ENCODE assay signal across 19 cellular contexts in the genomic region with DNA sequence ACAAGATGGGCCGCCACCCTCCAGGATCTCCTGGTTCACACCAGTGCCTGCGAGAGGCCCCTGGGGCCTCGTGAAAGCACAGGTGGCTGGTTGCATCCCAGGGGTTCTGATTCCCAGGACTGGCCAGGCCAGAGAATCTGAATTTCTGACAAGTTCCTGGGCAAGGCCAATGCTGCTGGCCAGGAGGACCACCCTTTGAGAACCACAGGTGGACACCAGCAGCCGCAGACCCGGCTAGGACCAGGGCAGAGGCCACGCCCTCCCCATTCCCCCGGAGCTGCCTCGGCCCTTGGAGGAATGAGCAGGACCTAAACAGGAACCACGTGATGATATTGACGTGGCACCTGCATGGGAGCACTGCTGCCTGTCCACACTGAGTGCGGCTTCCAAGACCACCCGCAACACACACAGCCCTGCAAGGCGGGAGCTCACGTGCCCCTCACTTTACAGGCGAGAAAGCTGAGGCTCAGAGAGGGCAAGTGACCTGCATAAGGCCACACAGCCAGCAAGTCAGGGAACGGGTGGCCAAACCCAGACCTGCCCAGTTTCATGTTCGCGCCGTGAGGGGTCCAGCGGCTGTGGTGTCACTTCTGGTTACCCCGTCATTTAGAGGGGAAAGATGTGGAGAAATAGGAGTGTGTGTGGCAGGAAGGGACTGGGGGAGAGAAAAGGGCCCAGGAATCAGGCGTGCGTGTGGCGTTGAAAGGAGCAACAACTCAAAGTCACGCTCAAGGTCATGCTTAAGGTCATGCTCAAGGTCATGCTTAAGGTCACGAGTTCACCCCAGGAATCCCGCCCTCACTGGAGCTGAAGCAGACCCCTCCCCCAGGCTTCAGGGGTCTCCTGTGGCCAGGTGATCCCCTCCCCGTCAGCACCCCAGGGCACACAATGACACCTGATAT.
DNase-seq lines count a peak whose midpoint lies in the region; ATAC-seq, FAIRE-seq and TF ChIP-seq lines count a peak whose summit lies in the region.
"Had no signal": no experiment of that assay in that cellular context is flagged by ENCODE, and none has a peak within 500 bp of the region (broad histone marks: within the 10 kb centered on the region; RNA-seq: fewer than 3 reads in every experiment).

No MANE protein-coding gene starts in this region.

- TF ChIP-seq CTCF in breast epithelium (IDR thresholded peaks at IDR 0.05) (no peak), MCF 10A (IDR thresholded peaks at IDR 0.05; ENCODE audit: unreplicated experiment) (no peak), K562 (IDR thresholded peaks at IDR 0.05 in 2 of 3, conservative IDR thresholded peaks at IDR 0.05 in 1 of 3; ENCODE audit: insufficient read depth in 2 of 3, low read depth in 1 of 3, low read length in 3 of 3) (no peak), neural progenitor cell (IDR thresholded peaks at IDR 0.05) (no peak), upper lobe of left lung (IDR thresholded peaks at IDR 0.05) (no peak)

- BruUV-seq in MCF 10A (replicated peaks; lab: Mats Ljungman, UMichigan) (no TSS peak), K562 (replicated peaks; lab: Mats Ljungman, UMichigan) (no TSS peak)

- H3K4me1 ChIP-seq in breast epithelium (no peaks in the 10 kb centered on the region), K562 (replicated peaks in 1 of 2; ENCODE audit: control insufficient read depth in 2 of 2, insufficient read depth in 2 of 2, low read length in 2 of 2) (peaks cover 0 to 33% of the 10 kb centered on the region in 2 experiments; a peak in 3 of 5 replicates), neural progenitor cell (peaks cover 30% of the 10 kb centered on the region), upper lobe of left lung (peaks cover 17 to 25% (median 19%) of the 10 kb centered on the region in 4 donors)

- H3K27me3 Mint-ChIP-seq in MCF 10A (ENCODE audit: insufficient read depth, unreplicated experiment) (no peaks in the 10 kb centered on the region), neural progenitor cell (ENCODE audit: insufficient read depth, low read depth) (peaks cover 11% of the 10 kb centered on the region)
- H3K27me3 Mint-ChIP-seq: stimulated activated naive CD8-positive, alpha-beta T cell treated with anti-CD3 and anti-CD28 coated beads, Interleukin-15, amount 100 ng/mL, for 72 hours had no signal

- H3K36me3 ChIP-seq in breast epithelium (no peaks in the 10 kb centered on the region), K562 (ENCODE audit: control insufficient read depth, insufficient read depth, low read length) (no peaks in the 10 kb centered on the region), neural progenitor cell (no peaks in the 10 kb centered on the region), upper lobe of left lung (peaks cover 0 to 4% (median 0%) of the 10 kb centered on the region in 4 donors)
- H3K36me3 ChIP-seq: cardiac muscle cell had no signal

- H3K27ac ChIP-seq in breast epithelium (peak overlapping the region in 1 of 2 donors; percentile 57), K562 (ENCODE audit: extremely low read depth, low read depth, low read length) (no peak overlapping the region), neural progenitor cell (no peak overlapping the region), upper lobe of left lung (peak overlapping the region in 2 of 4 donors; percentile 28 to 31)

- WGBS in K562 (ENCODE audit: insufficient coverage, low coverage, missing lambda C conversion rate): 55% methylated on average over 22 of the region's 28 CpGs
- 92 to 95% methylated on average over 18 to 28 of the region's 28 CpGs for WGBS in upper lobe of left lung, 2 donors

- peak overlapping the region in 1 of 3 donors; percentile 44 for H3K4me3 ChIP-seq in breast epithelium
- no peak overlapping the region for H3K4me3 ChIP-seq in K562
- H3K4me3 ChIP-seq in neural progenitor cell: no peak overlapping the region
- peak overlapping the region in 3 of 4 donors; percentile 39 to 58 (median 52) for H3K4me3 ChIP-seq in upper lobe of left lung
- H3K4me3 ChIP-seq: cardiac muscle cell had no signal

- CTCF ChIA-PET in MCF 10A (lab: Yijun Ruan, JAX) (no interaction called here), K562 (lab: Yijun Ruan, JAX; ENCODE audit: low intra/inter-chr PET ratio) (no interaction called here)

- no peaks in the 10 kb centered on the region for H3K9me3 ChIP-seq in breast epithelium
- no peaks in the 10 kb centered on the region for H3K9me3 ChIP-seq in K562 (replicated peaks; ENCODE audit: control insufficient read depth, insufficient read depth, low read depth, low read length)
- H3K9me3 ChIP-seq in neural progenitor cell (ENCODE audit: low read depth): no peaks in the 10 kb centered on the region
- no peaks in the 10 kb centered on the region for H3K9me3 ChIP-seq in upper lobe of left lung

- H2AFZ ChIP-seq in K562 (ENCODE audit: low read depth, low read length) (0 out of 2 replicates have a peak overlapping the region, but pooled peaks have one; percentile 4), neural progenitor cell (replicated peaks) (no peak overlapping the region)

- no peak for TF ChIP-seq EP300 in K562 (IDR thresholded peaks at IDR 0.05; ENCODE audit: low read length)
- no peak for TF ChIP-seq EP300 in upper lobe of left lung (IDR thresholded peaks at IDR 0.05)

- no peak overlapping the region for H3K9ac ChIP-seq in K562 (ENCODE audit: insufficient read depth in 1 of 2, low read depth in 2 of 2, low read length in 2 of 2)
- H3K9ac ChIP-seq in neural progenitor cell: no peak overlapping the region

- ATAC-seq in K562 (no peak), upper lobe of left lung (ENCODE audit: low FRiP score in 2 of 2) (no peak), GM18519 (IDR thresholded peaks at IDR 0.05; ENCODE audit: low FRiP score, unreplicated experiment) (no peak), GM19463 (IDR thresholded peaks at IDR 0.05; ENCODE audit: unreplicated experiment) (no peak)
- ATAC-seq: stimulated activated naive CD8-positive, alpha-beta T cell treated with anti-CD3 and anti-CD28 coated beads, Interleukin-15, amount 100 ng/mL, for 72 hours had no signal

- H3K36me3 Mint-ChIP-seq in MCF 10A (ENCODE audit: insufficient read depth, unreplicated experiment) (no peaks in the 10 kb centered on the region), neural progenitor cell (no peaks in the 10 kb centered on the region)

- TF ChIP-seq POLR2A in breast epithelium (IDR thresholded peaks at IDR 0.05): no peak
- no peak for TF ChIP-seq POLR2A in K562 (conservative IDR thresholded peaks at IDR 0.05)
- TF ChIP-seq POLR2A in upper lobe of left lung (IDR thresholded peaks at IDR 0.05): no peak

- POLR2A ChIA-PET in MCF 10A (lab: Yijun Ruan, JAX) (no interaction called here), K562 (lab: Yijun Ruan, JAX) (no interaction called here)

- H4K20me1 ChIP-seq in K562 (replicated peaks; ENCODE audit: control insufficient read depth, insufficient read depth, low read length): no peaks in the 10 kb centered on the region
- no peaks in the 10 kb centered on the region for H4K20me1 ChIP-seq in neural progenitor cell (ENCODE audit: low read depth)

- intact Hi-C loops in breast epithelium (cut with DNase I; ENCODE audit: low total_unique reads) (no loop called here), MCF 10A (cut with micrococcal nuclease) (no loop called here), K562 (cut with micrococcal nuclease) (loop anchor here (2.0 kb wide), 1 partner anchor 31 kb away; no protein-coding TSS in a partner anchor)

- H3K9me3 Mint-ChIP-seq in MCF 10A (ENCODE audit: unreplicated experiment) (no peaks in the 10 kb centered on the region), neural progenitor cell (no peaks in the 10 kb centered on the region)
- H3K9me3 Mint-ChIP-seq: stimulated activated naive CD8-positive, alpha-beta T cell treated with anti-CD3 and anti-CD28 coated beads, Interleukin-15, amount 100 ng/mL, for 72 hours had no signal

- H3K79me2 ChIP-seq in K562 (ENCODE audit: control insufficient read depth, insufficient read depth, low read length): no peaks in the 10 kb centered on the region
- H3K79me2 ChIP-seq in neural progenitor cell (ENCODE audit: low read depth): no peaks in the 10 kb centered on the region

- H3K27ac Mint-ChIP-seq in MCF 10A (ENCODE audit: low read depth, unreplicated experiment) (no peak overlapping the region), neural progenitor cell (peak overlapping the region; percentile 37)
- H3K27ac Mint-ChIP-seq: stimulated activated naive CD8-positive, alpha-beta T cell treated with anti-CD3 and anti-CD28 coated beads, Interleukin-15, amount 100 ng/mL, for 72 hours had no signal

- DNase-seq in breast epithelium (ENCODE audit: low spot score in 2 of 2): peak; percentile 10 to 28
- DNase-seq in MCF 10A (ENCODE audit: unreplicated experiment): no peak
- DNase-seq in K562 (ENCODE audit: extremely low read depth in 1 of 4, low spot score in 3 of 4): no peak
- no peak for DNase-seq in neural progenitor cell (ENCODE audit: low spot score)
- peak in 1 of 2 donors; percentile 63 for DNase-seq in upper lobe of left lung
- no peak for DNase-seq in GF-D8 (lab: John Stamatoyannopoulos, UW)
- DNase-seq: activated CD4-positive, CD25-positive, alpha-beta regulatory T cell; activated T-cell treated with anti-CD3 and anti-CD28 coated beads for 4 hours; left cardiac atrium; NCI-H1694; NCI-H345; SHP77; T-helper 2 cell had no signal

- in situ Hi-C loops in K562 (cut with MboI): no loop called here

- H3F3A ChIP-seq in neural progenitor cell (ENCODE audit: low read depth): peaks cover 14% of the 10 kb centered on the region

- no peak for FAIRE-seq in K562 (lab: Jason Lieb, UNC)
- FAIRE-seq: D721Med, G401.6 had no signal

- H3K4me3 Mint-ChIP-seq in MCF 10A (ENCODE audit: unreplicated experiment): no peak overlapping the region
- H3K4me3 Mint-ChIP-seq in neural progenitor cell: no peak overlapping the region
- H3K4me3 Mint-ChIP-seq: stimulated activated naive CD8-positive, alpha-beta T cell treated with anti-CD3 and anti-CD28 coated beads, Interleukin-15, amount 100 ng/mL, for 72 hours had no signal

- no peaks in the 10 kb centered on the region for H3K9me1 ChIP-seq in K562 (ENCODE audit: control insufficient read depth, insufficient read depth, low read length)

- H3K27me3 ChIP-seq in breast epithelium (no peaks in the 10 kb centered on the region), K562 (ENCODE audit: control insufficient read depth in 2 of 2, insufficient read depth in 2 of 2, low read length in 2 of 2) (no peaks in the 10 kb centered on the region), neural progenitor cell (no peaks in the 10 kb centered on the region), upper lobe of left lung (no peaks in the 10 kb centered on the region)
- H3K27me3 ChIP-seq: cardiac muscle cell had no signal

- H3K4me1 Mint-ChIP-seq in MCF 10A (ENCODE audit: insufficient read depth, unreplicated experiment): no peaks in the 10 kb centered on the region
- peaks cover 53% of the 10 kb centered on the region for H3K4me1 Mint-ChIP-seq in neural progenitor cell
- H3K4me1 Mint-ChIP-seq: stimulated activated naive CD8-positive, alpha-beta T cell treated with anti-CD3 and anti-CD28 coated beads, Interleukin-15, amount 100 ng/mL, for 72 hours had no signal

- H3K4me2 ChIP-seq in K562 (ENCODE audit: insufficient read depth, low read length) (no peak overlapping the region), neural progenitor cell (no peak overlapping the region)

- TF ChIP-seq RAD21 in K562 (CRISPR knock-in tag; conservative IDR thresholded peaks at IDR 0.05 in 1 of 2, IDR thresholded peaks at IDR 0.05 in 1 of 2): no peak

TF ChIP-seq in K562, 482 proteins besides CTCF, POLR2A, EP300 and RAD21 (continues in another document):
- peak; percentile 88 for TF ChIP-seq BCOR (IDR thresholded peaks at IDR 0.05)

Comparison
In these comparisons a context has a peak if more than half of its experiments do, and no peak if none do; other contexts are left out.
1. DNase-seq: peak in breast epithelium (2 of 2); none in MCF 10A (single experiment), K562 (0 of 4), neural progenitor cell (single experiment) and GF-D8 (single experiment).
2. H3K4me3 ChIP-seq: peak in upper lobe of left lung (3 of 4); none in K562 (single experiment) and neural progenitor cell (single experiment).